25 cellular contexts compared by ENCODE assay signal in the genomic region with DNA sequence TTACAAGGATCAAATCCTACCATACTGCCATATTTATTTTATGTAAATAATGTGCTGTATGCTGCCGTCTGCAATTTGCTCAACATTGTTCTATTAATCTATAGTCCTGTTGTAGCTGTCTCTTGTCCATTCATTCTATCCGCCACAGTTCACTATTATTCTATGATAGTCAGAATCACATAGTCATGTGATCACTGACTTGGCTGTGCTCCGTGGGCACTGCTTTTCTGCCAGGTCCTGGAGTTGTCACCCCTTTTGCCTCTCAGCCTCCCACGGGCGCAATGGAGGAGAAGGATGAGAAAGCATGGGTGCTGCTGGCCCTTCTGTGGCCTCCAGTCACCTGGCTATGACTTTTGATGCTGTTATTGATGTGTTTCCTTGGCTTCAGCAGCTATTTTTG. TPM values are rescaled to one million over a fixed set of nuclear protein-coding genes. Genes with fewer than 3 reads are reported as not detected.
DNase-seq lines count a peak whose midpoint lies in the region; ATAC-seq, FAIRE-seq and TF ChIP-seq lines count a peak whose summit lies in the region.
"Had no signal": no experiment of that assay in that cellular context is flagged by ENCODE, and none has a peak within 500 bp of the region (broad histone marks: within the 10 kb centered on the region; RNA-seq: fewer than 3 reads in every experiment).

No MANE protein-coding gene starts in this region.

- TF ChIP-seq POLR2A in A549 (IDR thresholded peaks at IDR 0.05; ENCODE audit: low read length) (no peak), gastroesophageal sphincter (IDR thresholded peaks at IDR 0.05) (no peak)

- no peaks in the 10 kb centered on the region for H3K27me3 Mint-ChIP-seq in WTC11 (ENCODE audit: low read depth)
- H3K27me3 Mint-ChIP-seq: activated naive CD8-positive, alpha-beta T cell; naive B cell had no signal

- TF ChIP-seq RAD21 in A549 (conservative IDR thresholded peaks at IDR 0.05 in 1 of 2, IDR thresholded peaks at IDR 0.05 in 1 of 2): no peak

- peaks cover 52% of the 10 kb centered on the region for H3K36me3 Mint-ChIP-seq in WTC11
- H3K36me3 Mint-ChIP-seq: activated naive CD8-positive, alpha-beta T cell had no signal

- FAIRE-seq in A549 (lab: Jason Lieb, UNC): peak; percentile 13
- FAIRE-seq: pancreas, small intestine had no signal

- H3K27me3 ChIP-seq in gastroesophageal sphincter: no peaks in the 10 kb centered on the region
- H3K27me3 ChIP-seq in osteoblast (ENCODE audit: insufficient read depth, low read length): no peaks in the 10 kb centered on the region
- H3K27me3 ChIP-seq: brain microvascular endothelial cell, pancreas had no signal

- H4K20me1 ChIP-seq in osteoblast (ENCODE audit: insufficient read depth, low read length): peaks cover 19% of the 10 kb centered on the region

- H3K4me3 ChIP-seq in A549 (no peak overlapping the region), gastroesophageal sphincter (no peak overlapping the region), osteoblast (ENCODE audit: insufficient read depth, low read length) (no peak overlapping the region)
- H3K4me3 ChIP-seq: lower lobe of right lung, pancreas had no signal

- H3K4me3 Mint-ChIP-seq in WTC11: no peak overlapping the region
- H3K4me3 Mint-ChIP-seq: activated naive CD8-positive, alpha-beta T cell; immature natural killer cell; T-helper 2 cell treated with Interferon-gamma antibody and Interleukin-4, amounts not matched to agents 5 μg/mL and 100 μg/mL, for 36 hours had no signal

- H3K27ac Mint-ChIP-seq in WTC11: peak overlapping the region; percentile 25
- H3K27ac Mint-ChIP-seq: activated naive CD8-positive, alpha-beta T cell; T-helper 2 cell treated with Interferon-gamma antibody and Interleukin-4, amounts not matched to agents 5 μg/mL and 100 μg/mL, for 36 hours had no signal

- H3K4me1 ChIP-seq in A549 (peaks cover 8% of the 10 kb centered on the region; the same call in 1 of the 3 replicates), gastroesophageal sphincter (peaks cover 0 to 59% (median 0%) of the 10 kb centered on the region in 3 donors), osteoblast (ENCODE audit: insufficient read depth, low read length) (no peaks in the 10 kb centered on the region)

- ATAC-seq in A549 (no peak), WTC11 (no peak), gastroesophageal sphincter (no peak), esophagus mucosa (no peak)
- ATAC-seq: HCT116, lower lobe of right lung, pancreas had no signal

- peaks cover 69% of the 10 kb centered on the region for H3K79me2 ChIP-seq in osteoblast (ENCODE audit: insufficient read depth, low read length)

- H3K4me2 ChIP-seq in A549 (no peak overlapping the region), osteoblast (ENCODE audit: insufficient read depth, low read length) (no peak overlapping the region)

- H3K9me3 ChIP-seq in A549: no peaks in the 10 kb centered on the region
- no peaks in the 10 kb centered on the region for H3K9me3 ChIP-seq in gastroesophageal sphincter
- H3K9me3 ChIP-seq in osteoblast (ENCODE audit: low read depth, low read length): no peaks in the 10 kb centered on the region
- H3K9me3 ChIP-seq: lower lobe of right lung, pancreas had no signal

- peaks cover 29% of the 10 kb centered on the region for H3K4me1 Mint-ChIP-seq in WTC11

- CTCF ChIA-PET in A549 (lab: Yijun Ruan, JAX): interaction anchor here (0.7 to 1.6 kb wide), 5 partner anchors 10 to 112 kb away, joined by 3 to 6 read pairs (median 3); no protein-coding TSS in a partner anchor
- CTCF ChIA-PET in WTC11 (lab: Charles Lee): no interaction called here

- no peak for DNase-seq in A549 (ENCODE audit: low read depth in 1 of 2, low spot score in 1 of 2)
- no peak for DNase-seq in WTC11 (ENCODE audit: low spot score)
- peak in 46 of 56 donors; percentile 3 to 73 (median 48) for DNase-seq in nucleus accumbens (lab: John Stamatoyannopoulos, UW)
- DNase-seq in epidermal melanocyte (ENCODE audit: insufficient read length, low spot score): no peak
- DNase-seq in NCI-H748 treated with DMSO at 0.1 percent for 48 hours (lab: John Stamatoyannopoulos, UW): no peak
- DNase-seq in osteoblast (ENCODE audit: insufficient read length, low spot score, missing footprints): no peak
- DNase-seq: activated CD4-positive, CD25-positive, alpha-beta regulatory T cell; activated CD8-positive, alpha-beta memory T cell treated with anti-CD3 and anti-CD28 coated beads for 24 hours; activated T-cell treated with anti-CD3 and anti-CD28 coated beads, Interleukin-2, amount 50 U/mL, for 48 hours; brain microvascular endothelial cell; DMS153; glutamatergic neuron; immature natural killer cell; lower lobe of right lung; naive B cell; NCI-H2171; pancreas; small intestine; stimulated activated CD4-positive, alpha-beta T cell treated with anti-CD3 and anti-CD28 coated beads, Interleukin-4, amount 100 ng/mL, for 1 hour had no signal

- no peak for TF ChIP-seq CTCF in A549 (IDR thresholded peaks at IDR 0.05)
- TF ChIP-seq CTCF in WTC11 (IDR thresholded peaks at IDR 0.05): no peak
- no peak for TF ChIP-seq CTCF in gastroesophageal sphincter (IDR thresholded peaks at IDR 0.05)
- no peak for TF ChIP-seq CTCF in osteoblast (IDR thresholded peaks at IDR 0.05; ENCODE audit: extremely low read depth, low read depth, low read length)

- no peaks in the 10 kb centered on the region for H3K9me3 Mint-ChIP-seq in WTC11
- H3K9me3 Mint-ChIP-seq: immature natural killer cell; naive B cell; T-helper 2 cell treated with Interferon-gamma antibody and Interleukin-4, amounts not matched to agents 5 μg/mL and 100 μg/mL, for 36 hours had no signal

- no peak overlapping the region for H2AFZ ChIP-seq in osteoblast (ENCODE audit: low read length)

- H3K36me3 ChIP-seq in gastroesophageal sphincter (peaks cover 0 to 23% of the 10 kb centered on the region in 2 donors), osteoblast (ENCODE audit: insufficient read depth, low read length) (peaks cover 16% of the 10 kb centered on the region)
- H3K36me3 ChIP-seq: brain microvascular endothelial cell, pancreas had no signal

- 95% methylated on average over 5 of the region's 5 CpGs for WGBS in A549 (ENCODE audit: missing lambda C conversion rate)
- WGBS in gastroesophageal sphincter (ENCODE audit: low coverage in 1 of 2), 2 donors: 27 to 50% methylated on average over 5 of the region's 5 CpGs

- H3K27ac ChIP-seq in A549 (no peak overlapping the region), gastroesophageal sphincter (peak overlapping the region; percentile 47 to 69 (median 63)), osteoblast (ENCODE audit: low read depth, low read length) (no peak overlapping the region)
- H3K27ac ChIP-seq: brain microvascular endothelial cell, C4-2B, lower lobe of right lung, pancreas had no signal

- TF ChIP-seq EP300 in A549 (IDR thresholded peaks at IDR 0.05): no peak
- TF ChIP-seq EP300 in gastroesophageal sphincter (IDR thresholded peaks at IDR 0.05): no peak

- POLR2A ChIA-PET in A549 (lab: Yijun Ruan, JAX) (no interaction called here), WTC11 (lab: Charles Lee) (interaction anchor here (0.6 kb wide), 1 partner anchor 101 kb away, joined by 3 read pairs; no protein-coding TSS in a partner anchor)

TF ChIP-seq in A549, 52 proteins besides CTCF, POLR2A, EP300 and RAD21 (continues in another document):
- no peak for TF ChIP-seq ESRRA (IDR thresholded peaks at IDR 0.05; ENCODE audit: borderline replicate concordance, low read length)
- no peak for TF ChIP-seq HOXA7 (CRISPR knock-in tag; IDR thresholded peaks at IDR 0.05)
- TF ChIP-seq, protein P1, sequence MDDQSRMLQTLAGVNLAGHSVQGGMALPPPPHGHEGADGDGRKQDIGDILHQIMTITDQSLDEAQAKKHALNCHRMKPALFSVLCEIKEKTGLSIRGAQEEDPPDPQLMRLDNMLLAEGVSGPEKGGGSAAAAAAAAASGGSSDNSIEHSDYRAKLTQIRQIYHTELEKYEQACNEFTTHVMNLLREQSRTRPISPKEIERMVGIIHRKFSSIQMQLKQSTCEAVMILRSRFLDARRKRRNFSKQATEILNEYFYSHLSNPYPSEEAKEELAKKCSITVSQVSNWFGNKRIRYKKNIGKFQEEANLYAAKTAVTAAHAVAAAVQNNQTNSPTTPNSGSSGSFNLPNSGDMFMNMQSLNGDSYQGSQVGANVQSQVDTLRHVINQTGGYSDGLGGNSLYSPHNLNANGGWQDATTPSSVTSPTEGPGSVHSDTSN (IDR thresholded peaks at IDR 0.05): no peak
- TF ChIP-seq, protein P2, sequence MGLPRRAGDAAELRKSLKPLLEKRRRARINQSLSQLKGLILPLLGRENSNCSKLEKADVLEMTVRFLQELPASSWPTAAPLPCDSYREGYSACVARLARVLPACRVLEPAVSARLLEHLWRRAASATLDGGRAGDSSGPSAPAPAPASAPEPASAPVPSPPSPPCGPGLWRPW (IDR thresholded peaks at IDR 0.05): no peak

TF ChIP-seq in WTC11, 78 proteins besides CTCF, POLR2A, EP300 and RAD21 (continues in another document):
- TF ChIP-seq, protein P3, sequence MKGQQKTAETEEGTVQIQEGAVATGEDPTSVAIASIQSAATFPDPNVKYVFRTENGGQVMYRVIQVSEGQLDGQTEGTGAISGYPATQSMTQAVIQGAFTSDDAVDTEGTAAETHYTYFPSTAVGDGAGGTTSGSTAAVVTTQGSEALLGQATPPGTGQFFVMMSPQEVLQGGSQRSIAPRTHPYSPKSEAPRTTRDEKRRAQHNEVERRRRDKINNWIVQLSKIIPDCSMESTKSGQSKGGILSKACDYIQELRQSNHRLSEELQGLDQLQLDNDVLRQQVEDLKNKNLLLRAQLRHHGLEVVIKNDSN (CRISPR knock-in tag; IDR thresholded peaks at IDR 0.05): no peak

RNA-seq across cellular contexts. Expression of a gene that starts 37.3 kb away (rescaled TPM):
- 51.7 and 63.3 TPM in 2 replicates for polyA plus RNA-seq in A549 (2011; rRNA removed)
- 29.2 and 33.0 TPM in 2 replicates for polyA plus RNA-seq in A549 (2012; cell fraction: cytosol; rRNA removed)
- polyA plus RNA-seq in A549 (2012; cell fraction: nucleus; rRNA removed): 85.9 and 87.2 TPM in 2 replicates
- polyA plus RNA-seq in A549 (2017; fragmentation: RNase III; extraction: RNeasy Plus Mini Kit Qiagen cat#74134 plus additional on column Dnase treatment): 28.5 to 31.5 TPM (median 29.3 TPM) in 3 replicates
- 93.7 and 114 TPM in 2 replicates for polyA minus RNA-seq in A549 (2011; rRNA and poly(A)+ RNA removed)
- 44.8 to 46.8 TPM (median 45.3 TPM) in 3 replicates for total RNA-seq in WTC11 (2021)
- total RNA-seq in gastroesophageal sphincter: 10 to 100 TPM; 22.4 to 46.4 (median 40.2) TPM
- 44.2 and 44.9 TPM in 2 replicates for total RNA-seq in osteoblast
- total RNA-seq in esophagus mucosa: 31.6 TPM

Comparison
In these comparisons a context has a peak if more than half of its experiments do, and no peak if none do; other contexts are left out.
1. DNase-seq: peak in nucleus accumbens (46 of 56); none in A549 (0 of 2), WTC11 (single experiment), epidermal melanocyte (single experiment), NCI-H748 treated with DMSO at 0.1 percent for 48 hours (single experiment) and osteoblast (single experiment).
2. H3K27ac ChIP-seq: peak in gastroesophageal sphincter (4 of 4); none in A549 (0 of 2) and osteoblast (single experiment).